8 cellular contexts compared by ENCODE assay signal in genomic region chr1:45010855-45011811, GRCh38. TPM values are rescaled to one million over a fixed set of nuclear protein-coding genes. Genes with fewer than 3 reads are reported as not detected.
DNase-seq lines count a peak whose midpoint lies in the region; TF ChIP-seq lines count a peak whose summit lies in the region.

HECTD3 (minus strand) TSS chr1:45011324; CDS start chr1:45011257, 67 bp downstream.

- TF ChIP-seq CTCF in HFF-Myc (IDR thresholded peaks at IDR 0.05; ENCODE audit: low read depth, low read length, missing control alignments) = no peak
- no peak for TF ChIP-seq CTCF in NB4 (IDR thresholded peaks at IDR 0.05; ENCODE audit: low read depth, low read length)
- TF ChIP-seq CTCF in glutamatergic neuron (IDR thresholded peaks at IDR 0.05; ENCODE audit: partially characterized antibody, unreplicated experiment) = no peak
- TF ChIP-seq CTCF in osteocyte (IDR thresholded peaks at IDR 0.05) = no peak
- TF ChIP-seq CTCF in tibial artery (IDR thresholded peaks at IDR 0.05) = no peak

- H3K9me3 ChIP-seq in tibial artery = no peaks in the 10 kb centered on the region

- H3K4me1 Mint-ChIP-seq in activated naive CD8-positive, alpha-beta T cell (ENCODE audit: low read depth) = peaks cover 43% of the 10 kb centered on the region
- H3K4me1 Mint-ChIP-seq in glutamatergic neuron (ENCODE audit: low read depth, unreplicated experiment) (peaks cover 29% of the 10 kb centered on the region), osteocyte (ENCODE audit: unreplicated experiment) (peaks cover 38% of the 10 kb centered on the region)

- peaks cover 4% of the 10 kb centered on the region for H3K36me3 Mint-ChIP-seq in activated naive CD8-positive, alpha-beta T cell
- H3K36me3 Mint-ChIP-seq in glutamatergic neuron (ENCODE audit: unreplicated experiment) = no peaks in the 10 kb centered on the region
- H3K36me3 Mint-ChIP-seq in osteocyte (ENCODE audit: unreplicated experiment) = peaks cover 25% of the 10 kb centered on the region

- no peaks in the 10 kb centered on the region for H3K9me3 Mint-ChIP-seq in activated naive CD8-positive, alpha-beta T cell (ENCODE audit: low read depth)
- H3K9me3 Mint-ChIP-seq in glutamatergic neuron (ENCODE audit: unreplicated experiment) (peaks cover 13% of the 10 kb centered on the region), osteocyte (ENCODE audit: unreplicated experiment) (no peaks in the 10 kb centered on the region)

- peak; percentile 60 for DNase-seq in HFF-Myc (ENCODE audit: extremely low read depth, low read depth)
- DNase-seq in NB4 (ENCODE audit: low read depth) = peak; percentile 84
- DNase-seq in SKM-1 treated with dmso at 0.1 percent for 144 hours (lab: John Stamatoyannopoulos, UW; ENCODE audit: unreplicated experiment) = peak; percentile 74
- peak; percentile 83 for DNase-seq in glutamatergic neuron
- peak; percentile 86 for DNase-seq in osteocyte (ENCODE audit: extremely low spot score, unreplicated experiment)
- peak; percentile 83 to 88 for DNase-seq in tibial artery

- peak; percentile 13 for TF ChIP-seq POLR2A in NB4 (IDR thresholded peaks at IDR 0.05; ENCODE audit: extremely low read depth, insufficient read length)

- peak within 1 kb of the TSS; percentile 89 for H3K27ac Mint-ChIP-seq in activated naive CD8-positive, alpha-beta T cell
- H3K27ac Mint-ChIP-seq in glutamatergic neuron (ENCODE audit: unreplicated experiment) = peak within 1 kb of the TSS; percentile 89
- H3K27ac Mint-ChIP-seq in osteocyte (ENCODE audit: unreplicated experiment) = peak within 1 kb of the TSS; percentile 96

- no peaks in the 10 kb centered on the region for H3K27me3 ChIP-seq in tibial artery

- intact Hi-C loops in tibial artery (cut with DNase I; ENCODE audit: low total_unique reads) = loop anchor here (5.0 kb wide), 3 partner anchors 174 to 486 kb away; partner anchors contain the start of gene BEST4

- H3K36me3 ChIP-seq in tibial artery = peaks cover 32 to 41% (median 33%) of the 10 kb centered on the region in 3 donors

- peaks cover 5 to 50% (median 43%) of the 10 kb centered on the region in 4 donors for H3K4me1 ChIP-seq in tibial artery

- H3K4me3 Mint-ChIP-seq in activated naive CD8-positive, alpha-beta T cell = peak within 1 kb of the TSS; percentile 88
- H3K4me3 Mint-ChIP-seq in glutamatergic neuron (ENCODE audit: unreplicated experiment) (peak within 1 kb of the TSS; percentile 96), osteocyte (ENCODE audit: unreplicated experiment) (peak within 1 kb of the TSS; percentile 88)

- H3K4me3 ChIP-seq in GM08714 (ENCODE audit: low read length) (peak within 1 kb of the TSS; percentile 90), HFF-Myc (replicated peaks; ENCODE audit: low read depth, low read length) (peak within 1 kb of the TSS; percentile 96), NB4 (ENCODE audit: low read depth, low read length) (peak within 1 kb of the TSS; percentile 95), tibial artery (peak within 1 kb of the TSS; percentile 86 to 95)

- H3K27ac ChIP-seq in tibial artery = peak within 1 kb of the TSS; percentile 85 to 86

- no peaks in the 10 kb centered on the region for H3K27me3 Mint-ChIP-seq in activated naive CD8-positive, alpha-beta T cell
- H3K27me3 Mint-ChIP-seq in glutamatergic neuron (ENCODE audit: unreplicated experiment) (peaks cover 12% of the 10 kb centered on the region), osteocyte (ENCODE audit: unreplicated experiment) (no peaks in the 10 kb centered on the region)

RNA-seq across cellular contexts. Expression of gene HECTD3, which starts in this region (rescaled TPM):
- total RNA-seq in glutamatergic neuron (ENCODE audit: unreplicated experiment) = 137 TPM
- total RNA-seq in osteocyte = 48.1 and 49.4 TPM in 2 replicates

Comparison
In these comparisons a context has a peak if more than half of its experiments do, and no peak if none do; other contexts are left out.
1. Peak in every context shown above with its lines: DNase-seq, H3K4me3 ChIP-seq and H3K27ac ChIP-seq.